In genomic region chr5:123423278-123424149, GRCh38 we compare ENCODE assay signal across 8 cellular contexts. TPM values are rescaled to one million over a fixed set of nuclear protein-coding genes. Genes with fewer than 3 reads are reported as not detected.
DNase-seq lines count a peak whose midpoint lies in the region; ATAC-seq and TF ChIP-seq lines count a peak whose summit lies in the region.

Gene CEP120, minus strand, starts transcription at chr5:123423403. Its CDS starts 405 bp downstream, at chr5:123422998.

- H3K9me3 Mint-ChIP-seq in activated naive CD4-positive, alpha-beta T cell treated with anti-CD3 and anti-CD28 coated beads, Interleukin-2, amount 50 U/mL, for 72 hours, result no peaks in the 10 kb centered on the region

- DNase-seq in NCI-H1048 (lab: John Stamatoyannopoulos, UW) (peak; percentile 98), SKM-1 (lab: John Stamatoyannopoulos, UW; ENCODE audit: unreplicated experiment) (peak; percentile 99), glomerular visceral epithelial cell (ENCODE audit: extremely low spot score) (peak; percentile 100), omental fat pad (ENCODE audit: low spot score) (peak; percentile 89), thoracic aorta (ENCODE audit: low spot score) (peak; percentile 96)
- DNase-seq in activated naive CD4-positive, alpha-beta T cell treated with anti-CD3 and anti-CD28 coated beads, Interleukin-2, amount 50 U/mL, for 72 hours (ENCODE audit: low spot score in 2 of 2), result peak; percentile 91 to 93

- TF ChIP-seq POLR2A in GM10847 (IDR thresholded peaks at IDR 0.05; ENCODE audit: extremely low read depth, insufficient read length), result peak; percentile 80

- H3K27ac ChIP-seq in thoracic aorta, result peak within 1 kb of the TSS; percentile 76 to 79

- H3K36me3 Mint-ChIP-seq in activated naive CD4-positive, alpha-beta T cell treated with anti-CD3 and anti-CD28 coated beads, Interleukin-2, amount 50 U/mL, for 72 hours, result peaks cover 0 to 5% of the 10 kb centered on the region in 2 donors

- peak within 1 kb of the TSS in 1 of 2 donors; percentile 95 for H3K27ac Mint-ChIP-seq in activated naive CD4-positive, alpha-beta T cell treated with anti-CD3 and anti-CD28 coated beads, Interleukin-2, amount 50 U/mL, for 72 hours

- H3K4me3 ChIP-seq in thoracic aorta, result peak within 1 kb of the TSS; percentile 96

- peak; percentile 98 for ATAC-seq in HG02588 (IDR thresholded peaks at IDR 0.05; ENCODE audit: unreplicated experiment)
- peak; percentile 93 to 97 for ATAC-seq in activated naive CD4-positive, alpha-beta T cell treated with anti-CD3 and anti-CD28 coated beads, Interleukin-2, amount 50 U/mL, for 72 hours
- peak; percentile 99 for ATAC-seq in omental fat pad (ENCODE audit: low FRiP score)
- ATAC-seq in thoracic aorta (ENCODE audit: insufficient number of reproducible peaks, low FRiP score, low read depth), result peak; percentile 95

- H3K27me3 ChIP-seq in thoracic aorta (replicated peaks; ENCODE audit: insufficient read depth), result no peaks in the 10 kb centered on the region

- peak in 1 of 3 donors; percentile 39 for TF ChIP-seq CTCF in omental fat pad (IDR thresholded peaks at IDR 0.05)
- TF ChIP-seq CTCF in thoracic aorta (IDR thresholded peaks at IDR 0.05), result peak; percentile 63

- peaks cover 14 to 18% of the 10 kb centered on the region in 2 donors for H3K4me1 ChIP-seq in thoracic aorta (ENCODE audit: control insufficient read depth in 1 of 2, low read depth in 2 of 2)

- no peaks in the 10 kb centered on the region for H3K9me3 ChIP-seq in thoracic aorta

- no peaks in the 10 kb centered on the region for H3K36me3 ChIP-seq in thoracic aorta

RNA-seq across cellular contexts. Expression of gene CEP120, which starts in this region (rescaled TPM):
- 10 to 100 TPM; 24.5 to 34.2 TPM for total RNA-seq in activated naive CD4-positive, alpha-beta T cell treated with anti-CD3 and anti-CD28 coated beads, Interleukin-2, amount 50 U/mL, for 72 hours
- total RNA-seq in omental fat pad, result 10 to 100 TPM; 11.3 to 35.0 (median 15.7) TPM
- total RNA-seq in thoracic aorta, result 10 to 100 TPM; 18.5 to 24.4 TPM

Comparison
In these comparisons a context has a peak if more than half of its experiments do, and no peak if none do; other contexts are left out.
1. Peak in every context shown above with its lines: DNase-seq, ATAC-seq, H3K4me3 ChIP-seq and H3K27ac ChIP-seq.